ENCODE assay signal across 8 cellular contexts in genomic region chr9:128159784-128160602, GRCh38.
A peak's percentile ranks its signal among the peaks of the same experiment; 100 is the strongest.
DNase-seq lines count a peak whose midpoint lies in the region; ATAC-seq and TF ChIP-seq lines count a peak whose summit lies in the region.

Gene BBLN (plus strand): TSS chr9:128160265. CDS start chr9:128160408, 143 bp downstream.

- H3K27ac ChIP-seq in cingulate gyrus (ENCODE audit: low read depth, low read length) (peak within 1 kb of the TSS; percentile 51), layer of hippocampus (ENCODE audit: low read depth, low read length) (peak within 1 kb of the TSS; percentile 78)

- peak; percentile 81 for DNase-seq in AG09319 (ENCODE audit: extremely low read depth, low read depth)
- peak; percentile 48 to 91 for DNase-seq in NCI-H526 (lab: John Stamatoyannopoulos, UW)
- DNase-seq in activated CD4-positive, alpha-beta T cell treated with anti-CD3 and anti-CD28 coated beads for 48 hours = peak; percentile 97
- DNase-seq in stimulated activated CD4-positive, alpha-beta T cell treated with anti-CD3 and anti-CD28 coated beads, Interleukin-1b, Interleukin-23, amount 100 ng/mL, for 24 hours (ENCODE audit: low read depth in 4 of 4, low spot score in 1 of 4) = peak; percentile 81 to 96 (median 92)

- peak; percentile 91 for TF ChIP-seq POLR2A in GM19193 (IDR thresholded peaks at IDR 0.05; ENCODE audit: extremely low read depth, insufficient read depth, insufficient read length)

- no peaks in the 10 kb centered on the region for H3K27me3 ChIP-seq in layer of hippocampus (ENCODE audit: control insufficient read depth, insufficient read depth, low read length)

- ATAC-seq in HG03442 (IDR thresholded peaks at IDR 0.05; ENCODE audit: unreplicated experiment) = peak; percentile 67

- no peak for TF ChIP-seq CTCF in AG09319 (IDR thresholded peaks at IDR 0.05; ENCODE audit: low read depth, low read length)

Comparison
In these comparisons a context has a peak if more than half of its experiments do, and no peak if none do; other contexts are left out.
1. Peak in every context shown above with its lines: DNase-seq, ATAC-seq and H3K27ac ChIP-seq.